ENCODE assay signal across 33 cellular contexts in genomic region chr14:71411766-71412165, GRCh38.
DNase-seq lines count a peak whose midpoint lies in the region; ATAC-seq and TF ChIP-seq lines count a peak whose summit lies in the region.
"Had no signal": no experiment of that assay in that cellular context is flagged by ENCODE, and none has a peak within 500 bp of the region (broad histone marks: within the 10 kb centered on the region; RNA-seq: fewer than 3 reads in every experiment).

No MANE protein-coding gene starts in this region.

- no peak overlapping the region for H3T11ph ChIP-seq in H9 (ENCODE audit: low read length)

- no peak overlapping the region for H3K27ac ChIP-seq in breast epithelium
- peak overlapping the region; percentile 88 for H3K27ac ChIP-seq in SK-N-MC
- H3K27ac ChIP-seq in epithelial cell of prostate = peak overlapping the region; percentile 36
- H3K27ac ChIP-seq in tibial artery = peak overlapping the region; percentile 60 to 63
- H3K27ac ChIP-seq in H9 (ENCODE audit: insufficient read length, low read depth, low read length) = no peak overlapping the region
- H3K27ac ChIP-seq: brain microvascular endothelial cell, C4-2B, foreskin keratinocyte, heart right ventricle, lower lobe of right lung, right lobe of liver, suprapubic skin had no signal

- H2BK120ac ChIP-seq in H9 (ENCODE audit: low read depth, low read length, poor library complexity, severe bottlenecking) = no peak overlapping the region

- H2BK20ac ChIP-seq in H9 (ENCODE audit: low read depth, low read length, poor library complexity, severe bottlenecking) = no peak overlapping the region

- H3K27ac Mint-ChIP-seq in MCF 10A (ENCODE audit: low read depth, unreplicated experiment) (peak overlapping the region; percentile 27), T-cell (no peak overlapping the region), H9 (no peak overlapping the region)
- H3K27ac Mint-ChIP-seq: activated B cell treated with CpG ODN at 0.5 μM for 24 hours, GM23338, nephron had no signal

- H3K36me3 Mint-ChIP-seq in MCF 10A (ENCODE audit: insufficient read depth, unreplicated experiment) = peaks cover 5% of the 10 kb centered on the region
- H3K36me3 Mint-ChIP-seq in T-cell = peaks cover 22% of the 10 kb centered on the region
- peaks cover 0 to 5% (median 2%) of the 10 kb centered on the region in 3 experiments; a peak in 5 of 7 replicates for H3K36me3 Mint-ChIP-seq in H9 (ENCODE audit: insufficient read depth in 1 of 3, low read depth in 3 of 3)

- no peak for TF ChIP-seq POLR2A in breast epithelium (IDR thresholded peaks at IDR 0.05)

- H2BK15ac ChIP-seq in H9 (ENCODE audit: low read depth, low read length) = no peak overlapping the region

- no peak for ATAC-seq in T-cell (replicated peaks in 1 of 4)
- ATAC-seq: esophagus mucosa; foreskin keratinocyte; GM23338; heart right ventricle; lower lobe of right lung; PC-3; right lobe of liver; stimulated activated memory B cell treated with anti-CD40 and anti-IgM and Interleukin-4, amounts not matched to agents 10 μg/mL and 1 μg/mL and 100 μg/mL, for 72 hours had no signal

- H3K79me1 ChIP-seq in H9 (ENCODE audit: insufficient read depth, low read depth, low read length, poor library complexity, severe bottlenecking) = no peaks in the 10 kb centered on the region

- H3K27me3 ChIP-seq in breast epithelium (no peaks in the 10 kb centered on the region), tibial artery (no peaks in the 10 kb centered on the region), H9 (ENCODE audit: insufficient read depth, low read length) (no peaks in the 10 kb centered on the region)
- H3K27me3 ChIP-seq: brain microvascular endothelial cell, foreskin keratinocyte, heart right ventricle, right lobe of liver, suprapubic skin had no signal

- H3K23ac ChIP-seq in H9 (ENCODE audit: insufficient read length, low read depth, low read length) = no peak overlapping the region

- no peaks in the 10 kb centered on the region for H3K9me3 Mint-ChIP-seq in MCF 10A (ENCODE audit: unreplicated experiment)
- H3K9me3 Mint-ChIP-seq in T-cell = no peaks in the 10 kb centered on the region
- no peaks in the 10 kb centered on the region for H3K9me3 Mint-ChIP-seq in H9
- H3K9me3 Mint-ChIP-seq: activated B cell treated with CpG ODN at 0.5 μM for 24 hours; GM23338; nephron; stimulated activated memory B cell treated with anti-CD40 and anti-IgM and Interleukin-4, amounts not matched to agents 10 μg/mL and 1 μg/mL and 100 μg/mL, for 72 hours had no signal

- no peak overlapping the region for H4K91ac ChIP-seq in H9 (ENCODE audit: insufficient read length, low read depth, low read length)

- no peaks in the 10 kb centered on the region for H3K9me3 ChIP-seq in breast epithelium
- H3K9me3 ChIP-seq in SK-N-MC (ENCODE audit: low read depth, low read length) = no peaks in the 10 kb centered on the region
- H3K9me3 ChIP-seq in tibial artery = no peaks in the 10 kb centered on the region
- H3K9me3 ChIP-seq in H9 (ENCODE audit: control insufficient read depth, low read depth, low read length) = no peaks in the 10 kb centered on the region
- H3K9me3 ChIP-seq: heart right ventricle, lower lobe of right lung, right lobe of liver, suprapubic skin had no signal

- no CpG with 5 or more reads among the region's 2 CpGs for WGBS in H9 (ENCODE audit: extremely low coverage, insufficient read length, low lambda C conversion rate)

- peaks cover 23% of the 10 kb centered on the region for H3K4me1 Mint-ChIP-seq in MCF 10A (ENCODE audit: insufficient read depth, unreplicated experiment)
- peaks cover 30 to 38% (median 38%) of the 10 kb centered on the region in 3 donors for H3K4me1 Mint-ChIP-seq in T-cell
- peaks cover 35 to 39% of the 10 kb centered on the region in 2 experiments for H3K4me1 Mint-ChIP-seq in H9

- H3K9ac ChIP-seq in SK-N-MC (ENCODE audit: insufficient read length) (no peak overlapping the region), H9 (ENCODE audit: extremely low read depth, insufficient read length, low read length) (no peak overlapping the region)

- no peak overlapping the region for H3K18ac ChIP-seq in H9 (ENCODE audit: insufficient read length, low read depth, low read length)

- no peak overlapping the region for H4K8ac ChIP-seq in H9 (replicated peaks; ENCODE audit: insufficient read length, low read depth, low read length)

- no peak overlapping the region for H2AK5ac ChIP-seq in H9 (ENCODE audit: insufficient read length, low read length)

- POLR2A ChIA-PET in MCF 10A (lab: Yijun Ruan, JAX) (interaction anchor here (0.9 kb wide), 1 partner anchor 84 kb away, joined by 3 read pairs; no protein-coding TSS in a partner anchor), T-cell (lab: Charles Lee) (interaction anchor here in 1 of 2 donors (0.7 kb wide), 1 partner anchor 365 kb away, joined by 3 read pairs; no protein-coding TSS in a partner anchor)

- no peak overlapping the region for H2BK5ac ChIP-seq in H9 (ENCODE audit: insufficient read length, low read length)

- intact Hi-C loops in MCF 10A (cut with micrococcal nuclease) = no loop called here
- intact Hi-C loops in breast epithelium (cut with DNase I; ENCODE audit: low total_unique reads) = no loop called here
- intact Hi-C loops in tibial artery (cut with DNase I; ENCODE audit: low total_unique reads) = no loop called here

- H3K4me3 ChIP-seq in breast epithelium = no peak overlapping the region
- H3K4me3 ChIP-seq in SK-N-MC = peak overlapping the region; percentile 49
- H3K4me3 ChIP-seq in tibial artery = no peak overlapping the region
- H3K4me3 ChIP-seq: GM23338, heart right ventricle, lower lobe of right lung, right lobe of liver, suprapubic skin had no signal

- DNase-seq in MCF 10A (ENCODE audit: unreplicated experiment) = no peak
- DNase-seq in breast epithelium (ENCODE audit: low spot score in 2 of 2) = no peak
- no peak for DNase-seq in SK-N-MC (ENCODE audit: low read depth, low spot score)
- no peak for DNase-seq in epithelial cell of prostate (ENCODE audit: low read depth, low spot score)
- no peak for DNase-seq in tibial artery
- no peak for DNase-seq in T-cell
- no peak for DNase-seq in H9
- no peak for DNase-seq in NCI-H1694 (lab: John Stamatoyannopoulos, UW)
- DNase-seq: activated B cell treated with CpG ODN at 0.5 μM for 24 hours; activated CD4-positive, alpha-beta memory T cell treated with anti-CD3 and anti-CD28 coated beads, Interleukin-2, amount 10 ng/mL, durations not matched to agents 7 days and 5 days; activated naive CD4-positive, alpha-beta T cell treated with Interleukin-2 at 50 U/mL for 16 hours; activated T-cell treated with anti-CD3 and anti-CD28 coated beads for 4 hours; brain microvascular endothelial cell; DND-41; effector memory CD4-positive, alpha-beta T cell; foreskin keratinocyte; heart right ventricle; lower lobe of right lung; NCI-H1694 treated with DMSO at 0.1 percent for 48 hours; NCI-H2171 treated with DMSO at 0.1 percent for 48 hours; NCI-H510A treated with DMSO at 0.1 percent for 48 hours; PC-3; right lobe of liver; SHP77; stimulated activated CD4-positive, alpha-beta T cell treated with anti-CD3 and anti-CD28 coated beads, Interleukin-12 subunit alpha, Interleukin-12 subunit beta, amount 100 ng/mL, for 4 hours; stimulated activated CD4-positive, alpha-beta T cell treated with anti-CD3 and anti-CD28 coated beads, Interleukin-4, amount 100 ng/mL, for 1 hour; T1000 had no signal

- no peak overlapping the region for H3K4me2 ChIP-seq in H9 (ENCODE audit: insufficient read depth, insufficient read length, low read length)
- H3K4me2 ChIP-seq: GM23338 had no signal

- BruUV-seq in MCF 10A (replicated peaks; lab: Mats Ljungman, UMichigan) = no TSS peak

- H2BK12ac ChIP-seq in H9 (ENCODE audit: insufficient read length, low read depth, low read length) = no peak overlapping the region

- no peak overlapping the region for H4K5ac ChIP-seq in H9 (ENCODE audit: insufficient read length, low read depth, low read length)

- H3K79me2 ChIP-seq in H9 (ENCODE audit: insufficient read depth, low read length) = peaks cover 4% of the 10 kb centered on the region; the same call in 1 of the 2 replicates

- H3K4me1 ChIP-seq in breast epithelium (no peaks in the 10 kb centered on the region), tibial artery (peaks cover 4 to 79% (median 34%) of the 10 kb centered on the region in 4 donors), H9 (ENCODE audit: insufficient read depth, low read length) (no peaks in the 10 kb centered on the region; the same call in 1 of the 2 replicates)

- no peak overlapping the region for H2AFZ ChIP-seq in H9 (ENCODE audit: low read length)
- H2AFZ ChIP-seq: GM23338 had no signal

- no peak overlapping the region for H3K56ac ChIP-seq in H9 (ENCODE audit: insufficient read length, low read depth, low read length)

- no peaks in the 10 kb centered on the region for H3K23me2 ChIP-seq in H9 (ENCODE audit: insufficient read length, low read depth, low read length, poor library complexity, severe bottlenecking)

- no peaks in the 10 kb centered on the region for H3K36me3 ChIP-seq in breast epithelium
- H3K36me3 ChIP-seq in SK-N-MC (ENCODE audit: insufficient read depth, low read length) = peaks cover 28% of the 10 kb centered on the region
- H3K36me3 ChIP-seq in tibial artery = no peaks in the 10 kb centered on the region
- H3K36me3 ChIP-seq: brain microvascular endothelial cell, heart right ventricle, lower lobe of right lung, right lobe of liver, suprapubic skin had no signal

- no peaks in the 10 kb centered on the region for H4K20me1 ChIP-seq in H9 (ENCODE audit: control insufficient read depth, insufficient read depth, insufficient read length)

- H3K4ac ChIP-seq in H9 (ENCODE audit: low read depth, low read length) = no peak overlapping the region

- TF ChIP-seq CTCF in MCF 10A (IDR thresholded peaks at IDR 0.05; ENCODE audit: unreplicated experiment) (no peak), breast epithelium (IDR thresholded peaks at IDR 0.05) (no peak), tibial artery (IDR thresholded peaks at IDR 0.05) (no peak), H9 (conservative IDR thresholded peaks at IDR 0.05) (no peak)

- CTCF ChIA-PET in MCF 10A (lab: Yijun Ruan, JAX) = interaction anchor here (0.6 to 1.5 kb wide), 3 partner anchors 8 to 444 kb away, joined by 3 to 4 read pairs (median 4); no protein-coding TSS in a partner anchor
- CTCF ChIA-PET in T-cell (lab: Charles Lee) = interaction anchor here in 1 of 2 donors (1.0 kb wide), 1 partner anchor 11 kb away, joined by 4 read pairs; no protein-coding TSS in a partner anchor

- no peak overlapping the region for H3K4me3 Mint-ChIP-seq in MCF 10A (ENCODE audit: unreplicated experiment)
- H3K4me3 Mint-ChIP-seq in T-cell = no peak overlapping the region
- no peak overlapping the region for H3K4me3 Mint-ChIP-seq in H9
- H3K4me3 Mint-ChIP-seq: activated B cell treated with CpG ODN at 0.5 μM for 24 hours; activated CD4-positive, alpha-beta memory T cell treated with anti-CD3 and anti-CD28 coated beads, Interleukin-2, amount 10 ng/mL, durations not matched to agents 7 days and 5 days; GM23338; nephron; stimulated activated memory B cell treated with anti-CD40 and anti-IgM and Interleukin-4, amounts not matched to agents 10 μg/mL and 1 μg/mL and 100 μg/mL, for 72 hours had no signal

- H3K27me3 Mint-ChIP-seq in MCF 10A (ENCODE audit: insufficient read depth, unreplicated experiment) = no peaks in the 10 kb centered on the region
- H3K27me3 Mint-ChIP-seq in T-cell = no peaks in the 10 kb centered on the region
- H3K27me3 Mint-ChIP-seq in H9 (ENCODE audit: low read depth) = no peaks in the 10 kb centered on the region
- H3K27me3 Mint-ChIP-seq: activated B cell treated with CpG ODN at 0.5 μM for 24 hours; activated CD4-positive, alpha-beta memory T cell treated with anti-CD3 and anti-CD28 coated beads, Interleukin-2, amount 10 ng/mL, durations not matched to agents 7 days and 5 days; stimulated activated memory B cell treated with anti-CD40 and anti-IgM and Interleukin-4, amounts not matched to agents 10 μg/mL and 1 μg/mL and 100 μg/mL, for 72 hours had no signal

- H3K14ac ChIP-seq in H9 (ENCODE audit: insufficient read depth, low read length) = no peak overlapping the region

Comparison
In these comparisons a context has a peak if more than half of its experiments do, and no peak if none do; other contexts are left out.
1. H3K27ac ChIP-seq: peak in SK-N-MC (single experiment), epithelial cell of prostate (single experiment) and tibial artery (2 of 2); none in breast epithelium (0 of 2) and H9 (single experiment).